In genomic region chr3:193777524-193777923, GRCh38 we compare ENCODE assay signal across 24 cellular contexts.
DNase-seq lines count a peak whose midpoint lies in the region; ATAC-seq and TF ChIP-seq lines count a peak whose summit lies in the region.
"Had no signal": no experiment of that assay in that cellular context is flagged by ENCODE, and none has a peak within 500 bp of the region (broad histone marks: within the 10 kb centered on the region; RNA-seq: fewer than 3 reads in every experiment).

No MANE protein-coding gene starts in this region.

- DNase-seq in HuH-7 (ENCODE audit: low spot score) (peak; percentile 66), NCI-H82 treated with DMSO at 0.1 percent for 48 hours (lab: John Stamatoyannopoulos, UW; ENCODE audit: unreplicated experiment) (peak; percentile 40), fibroblast of villous mesenchyme (ENCODE audit: low read depth) (peak; percentile 16), mucosa of descending colon (peak in 2 of 3 donors; percentile 54 to 64), HPDE6-E6E7 (ENCODE audit: extremely low spot score) (no peak), transverse colon (no peak), G401 (ENCODE audit: low spot score) (no peak), GM19238 (ENCODE audit: insufficient read length, low spot score) (no peak)
- DNase-seq: activated naive CD4-positive, alpha-beta T cell treated with Interleukin-2 at 50 U/mL for 16 hours; activated T-cell treated with anti-CD3 and anti-CD28 coated beads, Interleukin-2, amount 50 U/mL, for 48 hours; CD8-positive, alpha-beta T cell; DND-41; immature natural killer cell; IMR-90; MG63; NCI-H1436 treated with DMSO at 0.1 percent for 48 hours; nucleus accumbens; OCI-M1; SHP77; spleen; stimulated activated CD4-positive, alpha-beta T cell treated with anti-CD3 and anti-CD28 coated beads, Interleukin-4, amount 100 ng/mL, for 24 hours; stimulated activated naive CD4-positive, alpha-beta T cell treated with Interleukin-2 at 50 U/mL for 16 hours; thyroid gland had no signal

- TF ChIP-seq CTCF in fibroblast of villous mesenchyme (IDR thresholded peaks at IDR 0.05; ENCODE audit: insufficient read depth, low read depth, low read length), result no peak
- TF ChIP-seq CTCF in mucosa of descending colon (IDR thresholded peaks at IDR 0.05), result no peak
- TF ChIP-seq CTCF in transverse colon (IDR thresholded peaks at IDR 0.05), result no peak

- TF ChIP-seq POLR2A in transverse colon (IDR thresholded peaks at IDR 0.05), result no peak

- WGBS in transverse colon (ENCODE audit: low coverage in 1 of 2), 2 donors, result 38 to 76% methylated on average over 4 to 9 of the region's 9 CpGs

- H3K4me1 ChIP-seq in mucosa of descending colon (ENCODE audit: low read depth), result peaks cover 7% of the 10 kb centered on the region
- H3K4me1 ChIP-seq in transverse colon, result peaks cover 6 to 22% (median 14%) of the 10 kb centered on the region in 4 donors

- no peaks in the 10 kb centered on the region for H3K36me3 ChIP-seq in mucosa of descending colon (ENCODE audit: low read depth)
- H3K36me3 ChIP-seq in transverse colon, result no peaks in the 10 kb centered on the region
- H3K36me3 ChIP-seq: MG63, spleen, thyroid gland had no signal

- H3K4me3 ChIP-seq in fibroblast of villous mesenchyme (ENCODE audit: low read depth, low read length) (no peak overlapping the region), mucosa of descending colon (peak overlapping the region; percentile 3), transverse colon (no peak overlapping the region)
- H3K4me3 ChIP-seq: MG63, spleen, thyroid gland had no signal

- TF ChIP-seq EP300 in transverse colon (IDR thresholded peaks at IDR 0.05; ENCODE audit: low read depth), result no peak

- H3K27ac ChIP-seq in transverse colon, result no peak overlapping the region
- H3K27ac ChIP-seq: HL-60, spleen, thyroid gland had no signal

- ATAC-seq in mucosa of descending colon, result no peak
- ATAC-seq: CD8-positive, alpha-beta T cell had no signal

- no peaks in the 10 kb centered on the region for H3K27me3 ChIP-seq in transverse colon
- H3K27me3 ChIP-seq: MG63, thyroid gland had no signal

- in situ Hi-C loops in transverse colon (cut with MboI; ENCODE audit: low pct_ligation_motif_present in 1 of 4, low pct_unique_long_range_greater_than_20kb in 1 of 4, low sequenced_read_pairs in 3 of 4) (loop anchor here in 3 of 4 donors (5.0 to 25.0 kb wide), 4 partner anchors 185 to 540 kb away; partner anchors contain the start of gene HES1 (in 1 of the 3)), G401 (cut with HindIII; ENCODE audit: low sequenced_read_pairs) (no loop called here)

- H3K9me3 ChIP-seq in mucosa of descending colon (no peaks in the 10 kb centered on the region), transverse colon (no peaks in the 10 kb centered on the region)
- H3K9me3 ChIP-seq: MG63, spleen, thyroid gland had no signal

- intact Hi-C loops in mucosa of descending colon (cut with DNase I, micrococcal nuclease), result no loop called here
- intact Hi-C loops in transverse colon (cut with DNase I; ENCODE audit: low total_unique reads), result no loop called here

Comparison
In these comparisons a context has a peak if more than half of its experiments do, and no peak if none do; other contexts are left out.
1. DNase-seq: peak in HuH-7 (single experiment), NCI-H82 treated with DMSO at 0.1 percent for 48 hours (single experiment), fibroblast of villous mesenchyme (single experiment) and mucosa of descending colon (2 of 3); none in HPDE6-E6E7 (single experiment), transverse colon (single experiment), G401 (single experiment) and GM19238 (single experiment).